14 cellular contexts compared by ENCODE assay signal in genomic region chr7:8357536-8357935, GRCh38.
"Had no signal": no experiment of that assay in that cellular context is flagged by ENCODE, and none has a peak within 500 bp of the region (broad histone marks: within the 10 kb centered on the region; RNA-seq: fewer than 3 reads in every experiment).

No MANE protein-coding gene starts in this region.

- H3K4me1 ChIP-seq: colonic mucosa, pancreas, stomach had no signal

- H3K4me3 ChIP-seq: colonic mucosa, neural progenitor cell, pancreas, stomach, thoracic aorta had no signal

- H3K36me3 ChIP-seq: colonic mucosa, neural progenitor cell, pancreas, stomach, thoracic aorta had no signal

- H3K9me3 ChIP-seq: colonic mucosa, pancreas, stomach, thoracic aorta had no signal

- ATAC-seq: pancreas had no signal

- H3K27ac ChIP-seq: colonic mucosa, neural progenitor cell, pancreas, stomach, thoracic aorta had no signal

- DNase-seq: activated CD4-positive, alpha-beta T cell treated with anti-CD3 and anti-CD28 coated beads, Interleukin-2, amount 10 ng/mL, durations not matched to agents 7 days and 5 days; activated CD4-positive, CD25-positive, alpha-beta regulatory T cell; activated naive CD4-positive, alpha-beta T cell treated with anti-CD3 and anti-CD28 coated beads, Interleukin-2, amount 50 U/mL, for 16 hours; caudate nucleus; colonic mucosa; effector CD4-positive, alpha-beta T cell; pancreas; retina; stimulated activated CD4-positive, alpha-beta T cell treated with anti-CD3 and anti-CD28 coated beads, Interleukin-4, amount 100 ng/mL, for 4 hours; stomach had no signal

- H3K9ac ChIP-seq: neural progenitor cell had no signal

- FAIRE-seq: frontal cortex, keratinocyte, pancreas had no signal

- H2AFZ ChIP-seq: neural progenitor cell had no signal

- H3K4me2 ChIP-seq: neural progenitor cell had no signal

- H3K27me3 ChIP-seq: colonic mucosa, neural progenitor cell, pancreas, stomach had no signal
